In the genomic region with DNA sequence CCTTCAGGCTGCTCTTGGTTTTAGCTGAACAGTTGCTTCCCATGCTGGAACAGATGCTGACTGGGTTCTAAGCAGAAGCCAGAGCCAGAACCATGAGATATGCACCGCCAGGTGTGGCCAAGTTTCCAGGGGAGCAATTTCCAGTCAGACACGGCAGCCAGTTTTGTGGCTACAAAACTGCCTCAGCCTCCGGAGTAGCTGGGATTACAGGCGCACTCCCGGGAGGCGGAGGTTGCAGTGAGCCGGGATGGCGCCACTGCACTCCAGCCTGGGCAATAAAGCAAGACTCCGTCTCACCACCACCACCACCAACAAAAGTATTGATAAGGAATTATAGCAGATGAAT, we compare ENCODE assay signal across 8 cellular contexts. TPM values are rescaled to one million over a fixed set of nuclear protein-coding genes. Genes with fewer than 3 reads are reported as not detected.
A peak's percentile ranks its signal among the peaks of the same experiment; 100 is the strongest.
DNase-seq lines count a peak whose midpoint lies in the region; ATAC-seq lines count a peak whose summit lies in the region.

No MANE protein-coding gene starts in this region.

- peaks cover 12% of the 10 kb centered on the region for H3K4me1 ChIP-seq in CD8-positive, alpha-beta memory T cell (ENCODE audit: insufficient read depth, low read length)
- H3K4me1 ChIP-seq in HUES6 (ENCODE audit: control insufficient read depth, insufficient read depth, low read length) (no peaks in the 10 kb centered on the region), iPS-20b (ENCODE audit: insufficient read depth, low read length) (no peaks in the 10 kb centered on the region)

- H3K9me3 ChIP-seq in CD8-positive, alpha-beta memory T cell (ENCODE audit: low read length), result no peaks in the 10 kb centered on the region
- no peaks in the 10 kb centered on the region for H3K9me3 ChIP-seq in HUES6 (ENCODE audit: control insufficient read depth, insufficient read depth, low read depth, low read length)
- H3K9me3 ChIP-seq in iPS-20b (ENCODE audit: insufficient read depth, low read depth, low read length), result no peaks in the 10 kb centered on the region

- H3K9ac ChIP-seq in HUES6 (ENCODE audit: low read length) (peak overlapping the region; percentile 83), iPS-20b (ENCODE audit: low read depth, low read length) (peak overlapping the region; percentile 83)

- H3K4me3 ChIP-seq in CD8-positive, alpha-beta memory T cell (ENCODE audit: low read length), result peak overlapping the region; percentile 87
- H3K4me3 ChIP-seq in HUES6 (ENCODE audit: low read depth, low read length) (peak overlapping the region; percentile 92), iPS-20b (ENCODE audit: low read length) (peak overlapping the region; percentile 98)

- H3K27me3 Mint-ChIP-seq in CD8-positive, alpha-beta memory T cell, result peaks cover 0 to 2% of the 10 kb centered on the region in 2 donors
- no peaks in the 10 kb centered on the region for H3K27me3 Mint-ChIP-seq in activated naive CD8-positive, alpha-beta T cell treated with anti-CD3 and anti-CD28 coated beads, Interleukin-2, amount 10 ng/mL, durations not matched to agents 7 days and 5 days

- no peaks in the 10 kb centered on the region for H3K27me3 ChIP-seq in CD8-positive, alpha-beta memory T cell (ENCODE audit: insufficient read depth, low read length, poor library complexity, severe bottlenecking)
- no peaks in the 10 kb centered on the region for H3K27me3 ChIP-seq in HUES6 (ENCODE audit: control insufficient read depth, insufficient read depth, low read length)
- H3K27me3 ChIP-seq in iPS-20b (ENCODE audit: insufficient read depth, low read length), result no peaks in the 10 kb centered on the region

- ATAC-seq in activated naive CD8-positive, alpha-beta T cell treated with anti-CD3 and anti-CD28 coated beads, Interleukin-2, amount 10 ng/mL, durations not matched to agents 7 days and 5 days (ENCODE audit: low read depth), result no peak
- no peak for ATAC-seq in stimulated activated effector memory CD8-positive, alpha-beta T cell treated with anti-CD3 and anti-CD28 coated beads, Interleukin-12 subunit alpha, Interleukin-12 subunit beta, amount 100 ng/mL, for 72 hours
- ATAC-seq in GM18520 (IDR thresholded peaks at IDR 0.05; ENCODE audit: unreplicated experiment), result no peak

- H3K27ac Mint-ChIP-seq in CD8-positive, alpha-beta memory T cell, result peak overlapping the region in 7 of 8 donors; percentile 88 to 98 (median 93)
- peak overlapping the region; percentile 97 for H3K27ac Mint-ChIP-seq in activated naive CD8-positive, alpha-beta T cell treated with anti-CD3 and anti-CD28 coated beads, Interleukin-2, amount 10 ng/mL, durations not matched to agents 7 days and 5 days
- peak overlapping the region; percentile 95 for H3K27ac Mint-ChIP-seq in stimulated activated effector memory CD8-positive, alpha-beta T cell treated with anti-CD3 and anti-CD28 coated beads, Interleukin-12 subunit alpha, Interleukin-12 subunit beta, amount 100 ng/mL, for 72 hours

- H3K27ac ChIP-seq in CD8-positive, alpha-beta memory T cell (ENCODE audit: low read depth, low read length), result peak overlapping the region; percentile 55
- H3K27ac ChIP-seq in HUES6 (ENCODE audit: low read depth, low read length) (peak overlapping the region; percentile 8; the same call in 1 of the 2 replicates), iPS-20b (ENCODE audit: low read length) (peak overlapping the region; percentile 37)

- no peak for DNase-seq in CD8-positive, alpha-beta memory T cell
- no peak for DNase-seq in activated naive CD8-positive, alpha-beta T cell treated with anti-CD3 and anti-CD28 coated beads, Interleukin-2, amount 10 ng/mL, durations not matched to agents 7 days and 5 days
- DNase-seq in stimulated activated effector memory CD8-positive, alpha-beta T cell treated with anti-CD3 and anti-CD28 coated beads, Interleukin-12 subunit alpha, Interleukin-12 subunit beta, amount 100 ng/mL, for 72 hours (ENCODE audit: low spot score in 2 of 2), result no peak
- no peak for DNase-seq in OCI-M1 (lab: John Stamatoyannopoulos, UW)
- DNase-seq in CD1c-positive myeloid dendritic cell (ENCODE audit: extremely low spot score), result no peak

- H3K4me3 Mint-ChIP-seq in CD8-positive, alpha-beta memory T cell, result peak overlapping the region; percentile 88 to 97 (median 95)
- H3K4me3 Mint-ChIP-seq in activated naive CD8-positive, alpha-beta T cell treated with anti-CD3 and anti-CD28 coated beads, Interleukin-2, amount 10 ng/mL, durations not matched to agents 7 days and 5 days, result peak overlapping the region; percentile 86
- H3K4me3 Mint-ChIP-seq in stimulated activated effector memory CD8-positive, alpha-beta T cell treated with anti-CD3 and anti-CD28 coated beads, Interleukin-12 subunit alpha, Interleukin-12 subunit beta, amount 100 ng/mL, for 72 hours, result peak overlapping the region; percentile 90

- CTCF ChIA-PET in CD8-positive, alpha-beta memory T cell (lab: Charles Lee), result interaction anchor here (1.5 kb wide), 1 partner anchor 21 kb away, joined by 4 read pairs; no protein-coding TSS in a partner anchor

- H3K9me3 Mint-ChIP-seq in CD8-positive, alpha-beta memory T cell, result no peaks in the 10 kb centered on the region
- H3K9me3 Mint-ChIP-seq in activated naive CD8-positive, alpha-beta T cell treated with anti-CD3 and anti-CD28 coated beads, Interleukin-2, amount 10 ng/mL, durations not matched to agents 7 days and 5 days, result no peaks in the 10 kb centered on the region
- no peaks in the 10 kb centered on the region for H3K9me3 Mint-ChIP-seq in stimulated activated effector memory CD8-positive, alpha-beta T cell treated with anti-CD3 and anti-CD28 coated beads, Interleukin-12 subunit alpha, Interleukin-12 subunit beta, amount 100 ng/mL, for 72 hours

- peaks cover 12 to 21% (median 19%) of the 10 kb centered on the region in 3 donors for H3K4me1 Mint-ChIP-seq in CD8-positive, alpha-beta memory T cell
- H3K4me1 Mint-ChIP-seq in activated naive CD8-positive, alpha-beta T cell treated with anti-CD3 and anti-CD28 coated beads, Interleukin-2, amount 10 ng/mL, durations not matched to agents 7 days and 5 days, result peaks cover 21% of the 10 kb centered on the region
- peaks cover 9% of the 10 kb centered on the region for H3K4me1 Mint-ChIP-seq in stimulated activated effector memory CD8-positive, alpha-beta T cell treated with anti-CD3 and anti-CD28 coated beads, Interleukin-12 subunit alpha, Interleukin-12 subunit beta, amount 100 ng/mL, for 72 hours

- no peaks in the 10 kb centered on the region for H3K36me3 ChIP-seq in CD8-positive, alpha-beta memory T cell (ENCODE audit: insufficient read depth, low read length)
- no peaks in the 10 kb centered on the region for H3K36me3 ChIP-seq in HUES6 (ENCODE audit: control insufficient read depth, insufficient read depth, low read length)
- no peaks in the 10 kb centered on the region for H3K36me3 ChIP-seq in iPS-20b (ENCODE audit: insufficient read depth, low read depth, low read length)

- H3K36me3 Mint-ChIP-seq in CD8-positive, alpha-beta memory T cell, result peaks cover 0 to 11% (median 0%) of the 10 kb centered on the region in 3 donors
- H3K36me3 Mint-ChIP-seq in activated naive CD8-positive, alpha-beta T cell treated with anti-CD3 and anti-CD28 coated beads, Interleukin-2, amount 10 ng/mL, durations not matched to agents 7 days and 5 days, result peaks cover 8% of the 10 kb centered on the region
- H3K36me3 Mint-ChIP-seq in stimulated activated effector memory CD8-positive, alpha-beta T cell treated with anti-CD3 and anti-CD28 coated beads, Interleukin-12 subunit alpha, Interleukin-12 subunit beta, amount 100 ng/mL, for 72 hours, result peaks cover 13% of the 10 kb centered on the region

- POLR2A ChIA-PET in CD8-positive, alpha-beta memory T cell (lab: Charles Lee), result interaction anchor here (1.0 kb wide), 1 partner anchor 514 kb away, joined by 4 read pairs; no protein-coding TSS in a partner anchor
- POLR2A ChIA-PET in activated naive CD8-positive, alpha-beta T cell treated with anti-CD3 and anti-CD28 coated beads, Interleukin-2, amount 10 ng/mL, durations not matched to agents 7 days and 5 days (lab: Charles Lee), result interaction anchor here (1.5 to 3.1 kb wide), 2 partner anchors 12 to 317 kb away, joined by 6 to 10 read pairs; a partner anchor contains a TSS

RNA-seq across cellular contexts. Expression of a gene that starts 1.3 kb away (rescaled TPM):
- total RNA-seq in CD8-positive, alpha-beta memory T cell, result 1 to 10 TPM; 5.6 to 5.8 TPM
- polyA plus RNA-seq in CD8-positive, alpha-beta memory T cell, result 1.7 TPM
- total RNA-seq in activated naive CD8-positive, alpha-beta T cell treated with anti-CD3 and anti-CD28 coated beads, Interleukin-2, amount 10 ng/mL, durations not matched to agents 7 days and 5 days, result 1 to 10 TPM; 3.8 to 5.1 TPM

RNA-seq across cellular contexts. Expression of a gene that starts 33.3 kb away (rescaled TPM):
- total RNA-seq in CD8-positive, alpha-beta memory T cell, result 100 to 1,000 TPM; 331 to 361 TPM
- 134 TPM for polyA plus RNA-seq in CD8-positive, alpha-beta memory T cell
- 100 to 1,000 TPM; 117 to 127 TPM for total RNA-seq in activated naive CD8-positive, alpha-beta T cell treated with anti-CD3 and anti-CD28 coated beads, Interleukin-2, amount 10 ng/mL, durations not matched to agents 7 days and 5 days

RNA-seq across cellular contexts. Expression of a gene that starts 50.3 kb away (rescaled TPM):
- 10 to 100 TPM; 36.4 to 41.2 TPM for total RNA-seq in CD8-positive, alpha-beta memory T cell
- 54.6 TPM for polyA plus RNA-seq in CD8-positive, alpha-beta memory T cell
- total RNA-seq in activated naive CD8-positive, alpha-beta T cell treated with anti-CD3 and anti-CD28 coated beads, Interleukin-2, amount 10 ng/mL, durations not matched to agents 7 days and 5 days, result 10 to 100 TPM; 21.5 to 23.9 TPM
